Comparison of ENCODE assay signal across 8 cellular contexts in genomic region chr5:179805070-179805528, GRCh38. TPM values are rescaled to one million over a fixed set of nuclear protein-coding genes. Genes with fewer than 3 reads are reported as not detected.
A peak's percentile ranks its signal among the peaks of the same experiment; 100 is the strongest.
DNase-seq lines count a peak whose midpoint lies in the region; ATAC-seq and TF ChIP-seq lines count a peak whose summit lies in the region.

No MANE protein-coding gene starts in this region.

- H3K9me3 ChIP-seq in NT2/D1 (ENCODE audit: insufficient read depth, low read length) (no peaks in the 10 kb centered on the region), endodermal cell (ENCODE audit: control insufficient read depth, low read length) (no peaks in the 10 kb centered on the region)
- H3K9me3 ChIP-seq in naive thymus-derived CD4-positive, alpha-beta T cell (ENCODE audit: control insufficient read depth in 2 of 3, low read length in 3 of 3) = no peaks in the 10 kb centered on the region

- CTCF ChIA-PET in naive thymus-derived CD4-positive, alpha-beta T cell (lab: Charles Lee) = no interaction called here

- ATAC-seq in naive thymus-derived CD4-positive, alpha-beta T cell = no peak
- ATAC-seq in HG03432 (IDR thresholded peaks at IDR 0.05; ENCODE audit: unreplicated experiment) (no peak), GM19452 (IDR thresholded peaks at IDR 0.05; ENCODE audit: unreplicated experiment) (no peak), HG02852 (IDR thresholded peaks at IDR 0.05; ENCODE audit: unreplicated experiment) (no peak)

- H3K27ac ChIP-seq in endodermal cell (ENCODE audit: low read depth, low read length) = no peak overlapping the region
- peak overlapping the region; percentile 73 for H3K27ac ChIP-seq in naive thymus-derived CD4-positive, alpha-beta T cell (ENCODE audit: low read depth, low read length)

- H3K4me3 ChIP-seq in NT2/D1 (ENCODE audit: insufficient read length, low read depth) = peak overlapping the region; percentile 75
- H3K4me3 ChIP-seq in endodermal cell (ENCODE audit: low read length) = peak overlapping the region; percentile 78
- H3K4me3 ChIP-seq in naive thymus-derived CD4-positive, alpha-beta T cell (ENCODE audit: low read length) = peak overlapping the region; percentile 35

- H3K27ac Mint-ChIP-seq in CD14-positive monocyte = peak overlapping the region in 6 of 7 donors; percentile 10 to 86 (median 70)
- peak overlapping the region; percentile 68 for H3K27ac Mint-ChIP-seq in endodermal cell
- H3K27ac Mint-ChIP-seq in naive thymus-derived CD4-positive, alpha-beta T cell = peak overlapping the region; percentile 79 to 93 (median 88)

- H3K4me3 Mint-ChIP-seq in CD14-positive monocyte = peak overlapping the region; percentile 88 to 91
- H3K4me3 Mint-ChIP-seq in endodermal cell = peak overlapping the region; percentile 73
- H3K4me3 Mint-ChIP-seq in naive thymus-derived CD4-positive, alpha-beta T cell = peak overlapping the region; percentile 76 to 93 (median 87)

- H3K27me3 Mint-ChIP-seq in CD14-positive monocyte (ENCODE audit: low read depth in 3 of 3) (peaks cover 0 to 2% (median 0%) of the 10 kb centered on the region in 3 donors), endodermal cell (ENCODE audit: insufficient read depth) (no peaks in the 10 kb centered on the region)
- no peaks in the 10 kb centered on the region for H3K27me3 Mint-ChIP-seq in naive thymus-derived CD4-positive, alpha-beta T cell

- H3K27me3 ChIP-seq in NT2/D1 (ENCODE audit: insufficient read depth, insufficient read length) (no peaks in the 10 kb centered on the region), endodermal cell (ENCODE audit: control insufficient read depth, insufficient read depth, low read length, poor library complexity, severe bottlenecking) (no peaks in the 10 kb centered on the region)
- no peaks in the 10 kb centered on the region for H3K27me3 ChIP-seq in naive thymus-derived CD4-positive, alpha-beta T cell (ENCODE audit: control insufficient read depth in 2 of 2, insufficient read depth in 2 of 2, low read length in 2 of 2)

- WGBS in endodermal cell (ENCODE audit: insufficient coverage in 1 of 2, insufficient read length in 1 of 2), 2 experiments = 77 to 81% methylated on average over 7 to 9 of the region's 9 CpGs

- H3K9me3 Mint-ChIP-seq in CD14-positive monocyte (no peaks in the 10 kb centered on the region), endodermal cell (no peaks in the 10 kb centered on the region)
- no peaks in the 10 kb centered on the region for H3K9me3 Mint-ChIP-seq in naive thymus-derived CD4-positive, alpha-beta T cell

- intact Hi-C loops in CD14-positive monocyte (cut with micrococcal nuclease) = loop anchor here (1.0 to 2.0 kb wide), 2 partner anchors 16 to 100 kb away; partner anchors contain the start of gene SQSTM1 (in 1 of the 2)
- intact Hi-C loops in naive thymus-derived CD4-positive, alpha-beta T cell (cut with micrococcal nuclease) = loop anchor here in 1 of 2 donors (1.0 kb wide), 1 partner anchor 9 kb away; no protein-coding TSS in a partner anchor

- DNase-seq in CD14-positive monocyte (ENCODE audit: low spot score) (no peak), NT2/D1 (ENCODE audit: low read depth, low spot score) (no peak), endodermal cell (no peak), midbrain (lab: John Stamatoyannopoulos, UW) (no peak)
- DNase-seq in naive thymus-derived CD4-positive, alpha-beta T cell = no peak

- peak overlapping the region; percentile 81 for H3K9ac ChIP-seq in NT2/D1 (ENCODE audit: insufficient read length, low read depth)
- H3K9ac ChIP-seq in endodermal cell (ENCODE audit: extremely low read depth, low read length, poor library complexity, severe bottlenecking) = peak overlapping the region; percentile 18

- H3K36me3 ChIP-seq in NT2/D1 (ENCODE audit: insufficient read depth, insufficient read length, low read length) (peaks cover 17% of the 10 kb centered on the region), endodermal cell (ENCODE audit: control insufficient read depth, insufficient read depth, low read length) (peaks cover 15% of the 10 kb centered on the region)
- H3K36me3 ChIP-seq in naive thymus-derived CD4-positive, alpha-beta T cell (ENCODE audit: control insufficient read depth in 2 of 3, insufficient read depth in 3 of 3, low read length in 3 of 3) = peaks cover 0 to 2% (median 0%) of the 10 kb centered on the region in 3 experiments

- H3K36me3 Mint-ChIP-seq in CD14-positive monocyte (peaks cover 12 to 19% of the 10 kb centered on the region in 2 donors), endodermal cell (ENCODE audit: low read depth) (peaks cover 4% of the 10 kb centered on the region)
- peaks cover 0 to 3% (median 0%) of the 10 kb centered on the region in 5 donors for H3K36me3 Mint-ChIP-seq in naive thymus-derived CD4-positive, alpha-beta T cell

- no peak for TF ChIP-seq CTCF in CD14-positive monocyte (IDR thresholded peaks at IDR 0.05)
- TF ChIP-seq CTCF in endodermal cell (conservative IDR thresholded peaks at IDR 0.05) = no peak

- POLR2A ChIA-PET in naive thymus-derived CD4-positive, alpha-beta T cell (lab: Charles Lee) = interaction anchor here (1.2 to 7.9 kb wide), 5 partner anchors 8 to 254 kb away, joined by 3 to 136 read pairs (median 6); partner anchors contain the start of genes HNRNPH1, LTC4S, RUFY1 and SQSTM1

- H3K4me1 Mint-ChIP-seq in CD14-positive monocyte = peaks cover 36% of the 10 kb centered on the region
- H3K4me1 Mint-ChIP-seq in endodermal cell = peaks cover 13% of the 10 kb centered on the region
- peaks cover 25 to 41% (median 34%) of the 10 kb centered on the region in 7 donors for H3K4me1 Mint-ChIP-seq in naive thymus-derived CD4-positive, alpha-beta T cell

- H3K4me1 ChIP-seq in NT2/D1 (ENCODE audit: insufficient read depth, insufficient read length) (peaks cover 24% of the 10 kb centered on the region), endodermal cell (ENCODE audit: control insufficient read depth, insufficient read depth, low read length) (peaks cover 2% of the 10 kb centered on the region)
- peaks cover 19 to 26% of the 10 kb centered on the region in 2 donors for H3K4me1 ChIP-seq in naive thymus-derived CD4-positive, alpha-beta T cell (ENCODE audit: control insufficient read depth in 2 of 2, insufficient read depth in 2 of 2, low read length in 2 of 2)

RNA-seq across cellular contexts. Expression of gene MGAT4B, which starts 1.6 kb away (rescaled TPM):
- 10 to 100 TPM; 12.4 to 14.3 TPM for polyA plus RNA-seq in CD14-positive monocyte
- 100 to 1,000 TPM; 165 to 177 TPM for total RNA-seq in endodermal cell
- 75.1 TPM for polyA plus RNA-seq in endodermal cell (2013, experiment 1 of 2)
- polyA plus RNA-seq in endodermal cell (2013, experiment 2 of 2) = 66.4 TPM
- 100 to 1,000 TPM in 4 of 5 experiments, 10 to 100 TPM in 1; 98.3 to 143 (median 118) TPM for total RNA-seq in naive thymus-derived CD4-positive, alpha-beta T cell
- 10 to 100 TPM; 12.3 to 19.0 TPM for polyA plus RNA-seq in naive thymus-derived CD4-positive, alpha-beta T cell

RNA-seq across cellular contexts. Expression of gene LTC4S, which starts 11.3 kb away (rescaled TPM):
- polyA plus RNA-seq in CD14-positive monocyte = under 1 TPM; 0.65 to 0.69 TPM
- total RNA-seq in endodermal cell = 1 to 10 TPM; 5.7 to 6.3 TPM
- 1.4 TPM for polyA plus RNA-seq in endodermal cell (2013, experiment 1 of 2)
- 1.6 TPM for polyA plus RNA-seq in endodermal cell (2013, experiment 2 of 2)
- total RNA-seq in naive thymus-derived CD4-positive, alpha-beta T cell = 1 to 10 TPM; 2.0 to 8.1 (median 6.0) TPM
- 1 to 10 TPM in 1 of 2 donors, under 1 TPM in 1; 0.97 to 1.2 TPM for polyA plus RNA-seq in naive thymus-derived CD4-positive, alpha-beta T cell

RNA-seq across cellular contexts. Expression of gene SQSTM1, which starts 15.6 kb away (rescaled TPM):
- polyA plus RNA-seq in CD14-positive monocyte = 100 to 1,000 TPM; 275 to 312 TPM
- 100 to 1,000 TPM; 134 to 172 TPM for total RNA-seq in endodermal cell
- polyA plus RNA-seq in endodermal cell (2013, experiment 1 of 2) = 48.3 TPM
- polyA plus RNA-seq in endodermal cell (2013, experiment 2 of 2) = 43.6 TPM
- total RNA-seq in naive thymus-derived CD4-positive, alpha-beta T cell = 100 to 1,000 TPM; 173 to 309 (median 233) TPM
- polyA plus RNA-seq in naive thymus-derived CD4-positive, alpha-beta T cell = 100 to 1,000 TPM; 129 to 178 TPM

RNA-seq across cellular contexts. Expression of gene MRNIP, which starts 53.5 kb away (rescaled TPM):
- polyA plus RNA-seq in CD14-positive monocyte = 1 to 10 TPM; 1.2 to 1.4 TPM
- 10 to 100 TPM; 45.8 to 55.3 TPM for total RNA-seq in endodermal cell
- 34.7 TPM for polyA plus RNA-seq in endodermal cell (2013, experiment 1 of 2)
- 32.0 TPM for polyA plus RNA-seq in endodermal cell (2013, experiment 2 of 2)
- total RNA-seq in naive thymus-derived CD4-positive, alpha-beta T cell = 100 to 1,000 TPM in 2 of 5 experiments, 10 to 100 TPM in 3; 27.9 to 133 (median 43.3) TPM
- 10 to 100 TPM; 19.4 to 23.8 TPM for polyA plus RNA-seq in naive thymus-derived CD4-positive, alpha-beta T cell
